In genomic region chr21:36070999-36071398, GRCh38 we compare ENCODE assay signal across 9 cellular contexts. TPM values are rescaled to one million over a fixed set of nuclear protein-coding genes. Genes with fewer than 3 reads are reported as not detected.
DNase-seq lines count a peak whose midpoint lies in the region; ATAC-seq, FAIRE-seq and TF ChIP-seq lines count a peak whose summit lies in the region.
"Had no signal": no experiment of that assay in that cellular context is flagged by ENCODE, and none has a peak within 500 bp of the region (broad histone marks: within the 10 kb centered on the region; RNA-seq: fewer than 3 reads in every experiment).

No MANE protein-coding gene starts in this region.

- no peak for DNase-seq in activated naive CD4-positive, alpha-beta T cell treated with anti-CD3 and anti-CD28 coated beads, Interleukin-2, amount 10 ng/mL, durations not matched to agents 7 days and 5 days
- no peak for DNase-seq in activated naive CD4-positive, alpha-beta T cell (lab: John Stamatoyannopoulos, UW)
- no peak for DNase-seq in astrocyte of the spinal cord (ENCODE audit: low read depth, low spot score)
- no peak for DNase-seq in HepG2 (ENCODE audit: low spot score)
- DNase-seq in tibial artery: no peak
- DNase-seq in DMS79 (lab: John Stamatoyannopoulos, UW): no peak
- DNase-seq in sciatic nerve (ENCODE audit: low spot score): no peak

- POLR2A ChIA-PET in HepG2 (lab: Yijun Ruan, JAX): interaction anchor here (1.5 to 3.0 kb wide), 2 partner anchors 11 to 1182 kb away, joined by 3 to 23 read pairs; partner anchors contain the start of gene SETD4

- no peaks in the 10 kb centered on the region for H3K27me3 ChIP-seq in HepG2 (ENCODE audit: control insufficient read depth in 1 of 2, insufficient read depth in 2 of 2, low read length in 2 of 2)
- H3K27me3 ChIP-seq in tibial artery: no peaks in the 10 kb centered on the region

- peaks cover 4% of the 10 kb centered on the region for H3K27me3 Mint-ChIP-seq in activated naive CD4-positive, alpha-beta T cell treated with anti-CD3 and anti-CD28 coated beads, Interleukin-2, amount 10 ng/mL, durations not matched to agents 7 days and 5 days

- intact Hi-C loops in HepG2 (cut with micrococcal nuclease; ENCODE audit: unreplicated experiment): no loop called here
- intact Hi-C loops in tibial artery (cut with DNase I; ENCODE audit: low total_unique reads): no loop called here
- intact Hi-C loops in sciatic nerve (cut with DNase I): no loop called here

- H3K4me2 ChIP-seq in HepG2 (ENCODE audit: low read depth, low read length): peak overlapping the region; percentile 76

- peaks cover 51% of the 10 kb centered on the region for H3K4me1 ChIP-seq in HepG2 (ENCODE audit: insufficient read depth, low read length)
- H3K4me1 ChIP-seq in tibial artery: peaks cover 0 to 41% (median 26%) of the 10 kb centered on the region in 4 donors

- peaks cover 40% of the 10 kb centered on the region for H3K36me3 Mint-ChIP-seq in activated naive CD4-positive, alpha-beta T cell treated with anti-CD3 and anti-CD28 coated beads, Interleukin-2, amount 10 ng/mL, durations not matched to agents 7 days and 5 days

- TF ChIP-seq RAD21 in HepG2 (CRISPR knock-in tag; IDR thresholded peaks at IDR 0.05): no peak

- H3K9ac ChIP-seq in HepG2 (ENCODE audit: insufficient read depth, low read depth, low read length): no peak overlapping the region

- no peaks in the 10 kb centered on the region for H3K36me3 ChIP-seq in HepG2 (replicated peaks in 1 of 2; ENCODE audit: control insufficient read depth in 1 of 2, insufficient read depth in 2 of 2, low read length in 2 of 2)
- peaks cover 0 to 33% (median 7%) of the 10 kb centered on the region in 3 donors for H3K36me3 ChIP-seq in tibial artery

- H3K27ac Mint-ChIP-seq in activated naive CD4-positive, alpha-beta T cell treated with anti-CD3 and anti-CD28 coated beads, Interleukin-2, amount 10 ng/mL, durations not matched to agents 7 days and 5 days: no peak overlapping the region

- no peak for ATAC-seq in HepG2
- ATAC-seq in HG03442 (IDR thresholded peaks at IDR 0.05; ENCODE audit: unreplicated experiment): no peak
- ATAC-seq in sciatic nerve: no peak

- no peak for FAIRE-seq in HepG2 (lab: Jason Lieb, UNC)
- FAIRE-seq: RCC 7860 had no signal

- H2AFZ ChIP-seq in HepG2 (ENCODE audit: low read length): no peak overlapping the region

- 51% methylated on average over 6 of the region's 7 CpGs for WGBS in HepG2 (ENCODE audit: low lambda C conversion rate)

- H3K9me3 ChIP-seq in HepG2 (ENCODE audit: low read length) (peaks cover 6% of the 10 kb centered on the region), tibial artery (no peaks in the 10 kb centered on the region)

- no peaks in the 10 kb centered on the region for H3K79me2 ChIP-seq in HepG2 (ENCODE audit: insufficient read depth, low read length)

- CTCF ChIA-PET in activated naive CD4-positive, alpha-beta T cell treated with anti-CD3 and anti-CD28 coated beads, Interleukin-2, amount 10 ng/mL, durations not matched to agents 7 days and 5 days (lab: Charles Lee): interaction anchor here (0.8 kb wide), 1 partner anchor 8 kb away, joined by 4 read pairs; no protein-coding TSS in a partner anchor
- CTCF ChIA-PET in HepG2 (lab: Yijun Ruan, JAX; ENCODE audit: low intra/inter-chr PET ratio, low total read pairs): no interaction called here

- peak overlapping the region; percentile 86 for H3K4me3 Mint-ChIP-seq in activated naive CD4-positive, alpha-beta T cell treated with anti-CD3 and anti-CD28 coated beads, Interleukin-2, amount 10 ng/mL, durations not matched to agents 7 days and 5 days

- no TSS peak for BruUV-seq in HepG2 (replicated peaks; lab: Mats Ljungman, UMichigan)

- peaks cover 14% of the 10 kb centered on the region for H3K9me3 Mint-ChIP-seq in activated naive CD4-positive, alpha-beta T cell treated with anti-CD3 and anti-CD28 coated beads, Interleukin-2, amount 10 ng/mL, durations not matched to agents 7 days and 5 days

- TF ChIP-seq CTCF in astrocyte of the spinal cord (IDR thresholded peaks at IDR 0.05; ENCODE audit: low read depth, low read length): no peak
- no peak for TF ChIP-seq CTCF in HepG2 (CRISPR knock-in tag; IDR thresholded peaks at IDR 0.05)
- TF ChIP-seq CTCF in tibial artery (IDR thresholded peaks at IDR 0.05): no peak

- TF ChIP-seq EP300 in HepG2 (IDR thresholded peaks at IDR 0.05; ENCODE audit: low read depth in 2 of 2, low read length in 2 of 2) (no peak), HepG2 (CRISPR knock-in tag; IDR thresholded peaks at IDR 0.05; ENCODE audit: borderline replicate concordance) (no peak)

- no peak for TF ChIP-seq POLR2A in HepG2 (IDR thresholded peaks at IDR 0.05; ENCODE audit: insufficient read depth in 1 of 2, low read depth in 2 of 2, low read length in 2 of 2)

- peaks cover 55% of the 10 kb centered on the region for H3K4me1 Mint-ChIP-seq in activated naive CD4-positive, alpha-beta T cell treated with anti-CD3 and anti-CD28 coated beads, Interleukin-2, amount 10 ng/mL, durations not matched to agents 7 days and 5 days

- no peaks in the 10 kb centered on the region for H4K20me1 ChIP-seq in HepG2 (ENCODE audit: insufficient read depth, low read length)

- H3K27ac ChIP-seq in HepG2 (ENCODE audit: extremely low read length, insufficient read depth, low read length) (no peak overlapping the region), tibial artery (peak overlapping the region in 1 of 2 donors; percentile 76)

- H3K4me3 ChIP-seq in astrocyte of the spinal cord (ENCODE audit: low read depth, low read length) (peak overlapping the region; percentile 7), HepG2 (replicated peaks in 1 of 3; ENCODE audit: insufficient read depth in 1 of 3, low read depth in 2 of 3, low read length in 3 of 3) (no peak overlapping the region), tibial artery (peak overlapping the region; percentile 73 to 94)

- in situ Hi-C loops in astrocyte of the spinal cord (cut with HindIII; ENCODE audit: low sequenced_read_pairs): no loop called here
- in situ Hi-C loops in HepG2 (cut with HindIII; ENCODE audit: extremely low pct_ligation_motif_present, low pct_unique_long_range_greater_than_20kb): no loop called here

TF ChIP-seq in HepG2, 621 proteins besides CTCF, POLR2A, EP300 and RAD21 (continues in another document):
- TF ChIP-seq ZNF674 (CRISPR knock-in tag; IDR thresholded peaks at IDR 0.05; ENCODE audit: low read depth): no peak

RNA-seq across cellular contexts. Expression of gene CBR1, which starts 1.2 kb away (rescaled TPM):
- total RNA-seq in HepG2 (2016; rRNA removed; fragmentation: Illumina TruSeq; extraction: Trizol) (38.7 and 45.6 TPM in 2 replicates), sciatic nerve (74.5 TPM)
- total RNA-seq in HepG2 (2016; cell fraction: cytosol; rRNA removed; fragmentation: Illumina TruSeq; extraction: Trizol; ENCODE audit: low read depth): 7.9 and 8.1 TPM in 2 replicates
- total RNA-seq in HepG2 (2016; cell fraction: insoluble cytoplasmic fraction; rRNA removed; fragmentation: Illumina TruSeq; extraction: Trizol): 38.5 and 46.8 TPM in 2 replicates
- total RNA-seq in HepG2 (2016; cell fraction: membrane; rRNA removed; fragmentation: Illumina TruSeq; extraction: Trizol): 14.5 and 17.4 TPM in 2 replicates
- 15.4 and 15.7 TPM in 2 replicates for total RNA-seq in HepG2 (2016; cell fraction: nucleus; rRNA removed; fragmentation: Illumina TruSeq; extraction: Trizol)
- polyA plus RNA-seq in HepG2 (2011; rRNA removed): 33.7 and 40.2 TPM in 2 replicates
- 42.7 and 71.0 TPM in 2 replicates for polyA plus RNA-seq in HepG2 (2011; cell fraction: cytosol; rRNA removed)
- polyA plus RNA-seq in HepG2 (2011; cell fraction: nucleus; rRNA removed): 26.4 and 32.1 TPM in 2 replicates
- 30.4 and 32.9 TPM in 2 replicates for polyA plus RNA-seq in HepG2 (2012)
- 7.7 and 9.2 TPM in 2 replicates for polyA plus RNA-seq in HepG2 (2016; cell fraction: cytosol; fragmentation: Illumina TruSeq; extraction: Trizol; ENCODE audit: low read depth)
- 51.8 and 57.6 TPM in 2 replicates for polyA plus RNA-seq in HepG2 (2016; cell fraction: insoluble cytoplasmic fraction; fragmentation: Illumina TruSeq; extraction: Trizol; ENCODE audit: low read depth)
- polyA plus RNA-seq in HepG2 (2016; cell fraction: membrane; fragmentation: Illumina TruSeq; extraction: Trizol; ENCODE audit: low read depth): 11.5 and 12.6 TPM in 2 replicates
- polyA plus RNA-seq in HepG2 (2016; cell fraction: nucleus; fragmentation: Illumina TruSeq; extraction: Trizol; ENCODE audit: insufficient read depth, low read depth): 23.3 and 28.1 TPM in 2 replicates
- 72.8 and 83.4 TPM in 2 replicates for polyA minus RNA-seq in HepG2 (2011; rRNA and poly(A)+ RNA removed; ENCODE audit: low replicate concordance)
- polyA minus RNA-seq in HepG2 (2011; cell fraction: cytosol; rRNA and poly(A)+ RNA removed): 23.7 and 30.8 TPM in 2 replicates
- 4.5 and 7.2 TPM in 2 replicates for polyA minus RNA-seq in HepG2 (2011; cell fraction: nucleus; rRNA and poly(A)+ RNA removed)

RNA-seq across cellular contexts. Expression of gene SETD4, which starts 10.7 kb away (rescaled TPM):
- 11.9 and 14.4 TPM in 2 replicates for total RNA-seq in HepG2 (2016; rRNA removed; fragmentation: Illumina TruSeq; extraction: Trizol)
- 2.4 and 3.7 TPM in 2 replicates for total RNA-seq in HepG2 (2016; cell fraction: cytosol; rRNA removed; fragmentation: Illumina TruSeq; extraction: Trizol; ENCODE audit: low read depth)
- total RNA-seq in HepG2 (2016; cell fraction: insoluble cytoplasmic fraction; rRNA removed; fragmentation: Illumina TruSeq; extraction: Trizol): 12.5 and 15.3 TPM in 2 replicates
- total RNA-seq in HepG2 (2016; cell fraction: membrane; rRNA removed; fragmentation: Illumina TruSeq; extraction: Trizol): 4.4 and 6.1 TPM in 2 replicates
- total RNA-seq in HepG2 (2016; cell fraction: nucleus; rRNA removed; fragmentation: Illumina TruSeq; extraction: Trizol): 26.3 and 27.5 TPM in 2 replicates
- polyA plus RNA-seq in HepG2 (2011; rRNA removed): 7.1 and 8.4 TPM in 2 replicates
- polyA plus RNA-seq in HepG2 (2011; cell fraction: cytosol; rRNA removed): 4.4 and 5.1 TPM in 2 replicates
- polyA plus RNA-seq in HepG2 (2011; cell fraction: nucleus; rRNA removed): 17.7 and 21.1 TPM in 2 replicates
- 6.2 and 8.6 TPM in 2 replicates for polyA plus RNA-seq in HepG2 (2012)
- polyA plus RNA-seq in HepG2 (2016; cell fraction: cytosol; fragmentation: Illumina TruSeq; extraction: Trizol; ENCODE audit: low read depth): 1.3 and 1.5 TPM in 2 replicates
- 10.0 and 10.5 TPM in 2 replicates for polyA plus RNA-seq in HepG2 (2016; cell fraction: insoluble cytoplasmic fraction; fragmentation: Illumina TruSeq; extraction: Trizol; ENCODE audit: low read depth)
- polyA plus RNA-seq in HepG2 (2016; cell fraction: membrane; fragmentation: Illumina TruSeq; extraction: Trizol; ENCODE audit: low read depth): 1.8 and 2.8 TPM in 2 replicates
- 37.4 and 44.2 TPM in 2 replicates for polyA plus RNA-seq in HepG2 (2016; cell fraction: nucleus; fragmentation: Illumina TruSeq; extraction: Trizol; ENCODE audit: insufficient read depth, low read depth)
- 12.9 and 17.6 TPM in 2 replicates for polyA minus RNA-seq in HepG2 (2011; rRNA and poly(A)+ RNA removed; ENCODE audit: low replicate concordance)
- polyA minus RNA-seq in HepG2 (2011; cell fraction: cytosol; rRNA and poly(A)+ RNA removed): 2.7 and 5.1 TPM in 2 replicates
- 24.9 and 25.4 TPM in 2 replicates for polyA minus RNA-seq in HepG2 (2011; cell fraction: nucleus; rRNA and poly(A)+ RNA removed)
- total RNA-seq in sciatic nerve: 21.5 TPM

Comparison
In these comparisons a context has a peak if more than half of its experiments do, and no peak if none do; other contexts are left out.
1. H3K4me3 ChIP-seq: peak in astrocyte of the spinal cord (single experiment) and tibial artery (2 of 2); none in HepG2 (0 of 3).